In genomic region chr2:43160778-43161177, GRCh38 we compare ENCODE assay signal across 14 cellular contexts.
DNase-seq lines count a peak whose midpoint lies in the region; ATAC-seq and TF ChIP-seq lines count a peak whose summit lies in the region.
"Had no signal": no experiment of that assay in that cellular context is flagged by ENCODE, and none has a peak within 500 bp of the region (broad histone marks: within the 10 kb centered on the region; RNA-seq: fewer than 3 reads in every experiment).

No MANE protein-coding gene starts in this region.

- no peaks in the 10 kb centered on the region for H3K9me3 ChIP-seq in NT2/D1 (ENCODE audit: insufficient read depth, low read length)
- H3K9me3 ChIP-seq in aorta (ENCODE audit: control insufficient read depth, low read length), result no peaks in the 10 kb centered on the region

- H3K4me1 Mint-ChIP-seq in T-helper 2 cell treated with Interferon-gamma antibody and Interleukin-4, amounts not matched to agents 5 μg/mL and 100 μg/mL, for 36 hours (ENCODE audit: low read depth), result peaks cover 40% of the 10 kb centered on the region
- peaks cover 47% of the 10 kb centered on the region for H3K4me1 Mint-ChIP-seq in progenitor cell of endocrine pancreas (ENCODE audit: low read depth)

- H3K4me1 ChIP-seq in NT2/D1 (ENCODE audit: insufficient read depth, insufficient read length) (peaks cover 12% of the 10 kb centered on the region), aorta (ENCODE audit: control insufficient read depth in 1 of 2, insufficient read depth in 2 of 2, low read length in 2 of 2) (peaks cover 0 to 4% of the 10 kb centered on the region in 2 donors)

- H3K27me3 ChIP-seq in NT2/D1 (ENCODE audit: insufficient read depth, insufficient read length) (no peaks in the 10 kb centered on the region), aorta (ENCODE audit: control insufficient read depth in 1 of 2, insufficient read depth in 2 of 2, low read length in 1 of 2) (no peaks in the 10 kb centered on the region)

- H3K4me3 ChIP-seq in NT2/D1 (ENCODE audit: insufficient read length, low read depth) (no peak overlapping the region), aorta (ENCODE audit: low read length in 2 of 2) (no peak overlapping the region)

- H3K36me3 ChIP-seq in NT2/D1 (ENCODE audit: insufficient read depth, insufficient read length, low read length) (no peaks in the 10 kb centered on the region), aorta (ENCODE audit: control insufficient read depth in 1 of 2, insufficient read depth in 2 of 2, low read length in 1 of 2) (no peaks in the 10 kb centered on the region)

- peak overlapping the region; percentile 99 for H3K27ac Mint-ChIP-seq in T-helper 2 cell treated with Interferon-gamma antibody and Interleukin-4, amounts not matched to agents 5 μg/mL and 100 μg/mL, for 36 hours
- H3K27ac Mint-ChIP-seq in progenitor cell of endocrine pancreas, result peak overlapping the region; percentile 20

- no peak for ATAC-seq in aorta (ENCODE audit: low FRiP score)
- no peak for ATAC-seq in GM19397 (IDR thresholded peaks at IDR 0.05; ENCODE audit: unreplicated experiment)
- ATAC-seq: stimulated activated naive CD8-positive, alpha-beta T cell treated with anti-CD3 and anti-CD28 coated beads, Interleukin-15, Interleukin-2, amounts not matched to agents 100 U/mL and 50 U/mL, for 24 hours had no signal

- intact Hi-C loops in aorta (cut with DNase I), result loop anchor here in 1 of 2 donors (5.0 kb wide), 1 partner anchor 57 kb away; no protein-coding TSS in a partner anchor

- H3K27me3 Mint-ChIP-seq in T-helper 2 cell treated with Interferon-gamma antibody and Interleukin-4, amounts not matched to agents 5 μg/mL and 100 μg/mL, for 36 hours (ENCODE audit: low read depth), result no peaks in the 10 kb centered on the region
- peaks cover 4% of the 10 kb centered on the region for H3K27me3 Mint-ChIP-seq in progenitor cell of endocrine pancreas
- H3K27me3 Mint-ChIP-seq: activated naive CD4-positive, alpha-beta T cell treated with anti-CD3 and anti-CD28 coated beads, Interleukin-2, amount 50 U/mL, for 24 hours had no signal

- peak overlapping the region; percentile 17 for H3K9ac ChIP-seq in NT2/D1 (ENCODE audit: insufficient read length, low read depth)

- H3K36me3 Mint-ChIP-seq in T-helper 2 cell treated with Interferon-gamma antibody and Interleukin-4, amounts not matched to agents 5 μg/mL and 100 μg/mL, for 36 hours (ENCODE audit: low read depth), result no peaks in the 10 kb centered on the region
- H3K36me3 Mint-ChIP-seq in progenitor cell of endocrine pancreas (ENCODE audit: insufficient read depth), result no peaks in the 10 kb centered on the region
- H3K36me3 Mint-ChIP-seq: activated naive CD4-positive, alpha-beta T cell treated with anti-CD3 and anti-CD28 coated beads, Interleukin-2, amount 50 U/mL, for 24 hours had no signal

- no peaks in the 10 kb centered on the region for H3K9me3 Mint-ChIP-seq in T-helper 2 cell treated with Interferon-gamma antibody and Interleukin-4, amounts not matched to agents 5 μg/mL and 100 μg/mL, for 36 hours
- no peaks in the 10 kb centered on the region for H3K9me3 Mint-ChIP-seq in progenitor cell of endocrine pancreas (ENCODE audit: low read depth)
- H3K9me3 Mint-ChIP-seq: activated naive CD4-positive, alpha-beta T cell treated with anti-CD3 and anti-CD28 coated beads, Interleukin-2, amount 50 U/mL, for 24 hours had no signal

- no peak for TF ChIP-seq CTCF in progenitor cell of endocrine pancreas (IDR thresholded peaks at IDR 0.05; ENCODE audit: unreplicated experiment)

- WGBS in aorta, 2 donors, result 89 to 91% methylated on average over 5 of the region's 5 CpGs

- DNase-seq in T-helper 2 cell treated with Interferon-gamma antibody and Interleukin-4, amounts not matched to agents 5 μg/mL and 100 μg/mL, for 36 hours (ENCODE audit: low spot score), result no peak
- DNase-seq in T-helper 2 cell, result no peak
- DNase-seq in NT2/D1 (ENCODE audit: low read depth, low spot score), result no peak
- DNase-seq in epithelial cell of prostate (ENCODE audit: low read depth, low spot score), result no peak
- no peak for DNase-seq in progenitor cell of endocrine pancreas (ENCODE audit: low spot score, unreplicated experiment)
- DNase-seq in aorta, result no peak
- no peak for DNase-seq in T1000 (lab: John Stamatoyannopoulos, UW)
- DNase-seq: Karpas-422; NCI-H1694; NCI-H526; stimulated activated naive CD8-positive, alpha-beta T cell treated with anti-CD3 and anti-CD28 coated beads, Interleukin-15, Interleukin-2, amounts not matched to agents 100 U/mL and 50 U/mL, for 24 hours had no signal

- peak overlapping the region; percentile 98 for H3K27ac ChIP-seq in epithelial cell of prostate
- no peak overlapping the region for H3K27ac ChIP-seq in aorta (ENCODE audit: low read depth in 1 of 2, low read length in 2 of 2)
- H3K27ac ChIP-seq: 22Rv1 had no signal

- H3K4me3 Mint-ChIP-seq in T-helper 2 cell treated with Interferon-gamma antibody and Interleukin-4, amounts not matched to agents 5 μg/mL and 100 μg/mL, for 36 hours, result no peak overlapping the region
- no peak overlapping the region for H3K4me3 Mint-ChIP-seq in progenitor cell of endocrine pancreas (ENCODE audit: low read depth)
